ENCODE assay signal across 21 cellular contexts in genomic region chr7:110940756-110941155, GRCh38.
DNase-seq lines count a peak whose midpoint lies in the region; FAIRE-seq and TF ChIP-seq lines count a peak whose summit lies in the region.
"Had no signal": no experiment of that assay in that cellular context is flagged by ENCODE, and none has a peak within 500 bp of the region (broad histone marks: within the 10 kb centered on the region; RNA-seq: fewer than 3 reads in every experiment).

No MANE protein-coding gene starts in this region.

- DNase-seq in EL, result peak; percentile 18
- peak; percentile 70 for DNase-seq in NCI-H226
- peak; percentile 13 for DNase-seq in bronchial epithelial cell (ENCODE audit: low read depth)
- no peak for DNase-seq in anterior cingulate cortex (lab: John Stamatoyannopoulos, UW)
- DNase-seq in caudate nucleus (lab: John Stamatoyannopoulos, UW), result no peak
- DNase-seq in kidney glomerular epithelial cell (lab: John Stamatoyannopoulos, UW), result no peak
- no peak for DNase-seq in COLO829 (ENCODE audit: low spot score)
- DNase-seq: ACHN; AML-193; CD4-positive, alpha-beta T cell; DMS153; DMS79; GM23248 had no signal

- no peak for FAIRE-seq in bronchial epithelial cell (lab: Jason Lieb, UNC)
- FAIRE-seq: A204.1, G401.6, GM12892, GM18507, HepG2 had no signal

- TF ChIP-seq RAD21 in neural cell (conservative IDR thresholded peaks at IDR 0.05), result no peak

- H3K9ac ChIP-seq in neural cell (ENCODE audit: low read length), result no peak overlapping the region
- H3K9ac ChIP-seq: GM23248 had no signal

- no peaks in the 10 kb centered on the region for H3K9me2 ChIP-seq in neural cell (ENCODE audit: insufficient read depth, low read length)

- H3K27ac ChIP-seq in neural cell (ENCODE audit: low read length) (peak overlapping the region; percentile 47), caudate nucleus (ENCODE audit: low read depth, low read length) (no peak overlapping the region)
- H3K27ac ChIP-seq: C4-2B, GM23248 had no signal

- no peaks in the 10 kb centered on the region for H4K20me1 ChIP-seq in neural cell (ENCODE audit: insufficient read depth)

- H3K27me3 ChIP-seq in bronchial epithelial cell (ENCODE audit: control insufficient read depth, insufficient read depth, low read length) (no peaks in the 10 kb centered on the region), neural cell (ENCODE audit: insufficient read depth, low read depth, low read length) (no peaks in the 10 kb centered on the region)

- peak; percentile 17 for TF ChIP-seq EP300 in neural cell (conservative IDR thresholded peaks at IDR 0.05; ENCODE audit: poor library complexity, severe bottlenecking)

- peak overlapping the region; percentile 50 for H3K4me2 ChIP-seq in neural cell (ENCODE audit: low read length)

- no peaks in the 10 kb centered on the region for H3K9me3 ChIP-seq in neural cell (ENCODE audit: low read length)
- H3K9me3 ChIP-seq: HAP-1 had no signal

- TF ChIP-seq CTCF in bronchial epithelial cell (IDR thresholded peaks at IDR 0.05; ENCODE audit: insufficient read depth, low read length, severe bottlenecking) (no peak), neural cell (IDR thresholded peaks at IDR 0.05; ENCODE audit: poor library complexity, severe bottlenecking) (no peak)

- H3K79me2 ChIP-seq in neural cell (replicated peaks; ENCODE audit: insufficient read depth, low read length), result no peaks in the 10 kb centered on the region

- no peak overlapping the region for H2AFZ ChIP-seq in neural cell (ENCODE audit: low read depth, low read length)
- H2AFZ ChIP-seq: GM23248 had no signal

- H3K4me3 ChIP-seq in bronchial epithelial cell (ENCODE audit: low read depth, low read length) (no peak overlapping the region), neural cell (ENCODE audit: low read length) (peak overlapping the region; percentile 4)
- H3K4me3 ChIP-seq: GM23248, HAP-1 had no signal

- H3F3A ChIP-seq in neural cell (ENCODE audit: insufficient read depth, low read length, poor library complexity, severe bottlenecking), result no peaks in the 10 kb centered on the region

- H3K36me3 ChIP-seq in bronchial epithelial cell (ENCODE audit: control insufficient read depth, insufficient read depth, low read length) (no peaks in the 10 kb centered on the region), neural cell (ENCODE audit: insufficient read depth, low read length) (no peaks in the 10 kb centered on the region)
- H3K36me3 ChIP-seq: HAP-1 had no signal

TF ChIP-seq in neural cell, 6 proteins besides CTCF, POLR2A, EP300 and RAD21:
- TF ChIP-seq SMC3 (conservative IDR thresholded peaks at IDR 0.05; ENCODE audit: poor library complexity), result no peak
- TF ChIP-seq POLR2AphosphoS5 (IDR thresholded peaks at IDR 0.05), result peak; percentile 51

Comparison
In these comparisons a context has a peak if more than half of its experiments do, and no peak if none do; other contexts are left out.
1. DNase-seq: peak in EL (single experiment), NCI-H226 (single experiment) and bronchial epithelial cell (single experiment); none in anterior cingulate cortex (0 of 58), caudate nucleus (0 of 61), kidney glomerular epithelial cell (single experiment) and COLO829 (single experiment).